1 cellular context compared by ENCODE assay signal in the genomic region with DNA sequence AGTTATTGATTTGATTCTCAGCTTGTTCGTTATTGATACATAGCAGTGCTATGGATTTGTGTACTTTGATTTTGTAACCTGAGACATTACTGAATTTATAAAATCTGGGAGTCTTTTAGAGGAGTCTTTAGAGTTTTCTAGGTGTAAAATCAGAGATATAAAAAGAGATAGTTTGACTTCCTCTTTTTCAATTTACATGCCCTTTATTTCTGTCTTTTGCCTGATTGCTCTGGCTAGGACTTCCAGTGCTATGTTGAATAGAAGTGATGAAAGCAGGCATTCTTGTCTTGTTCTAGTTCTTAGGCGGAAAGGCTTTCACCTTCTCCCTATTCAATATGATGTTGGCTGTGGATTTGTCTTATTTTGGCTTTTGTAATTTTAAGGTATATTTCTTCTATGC.
TF ChIP-seq lines count a peak whose summit lies in the region.

No MANE protein-coding gene starts in this region.

TF ChIP-seq in GM12878, 131 proteins besides CTCF, POLR2A, EP300 and RAD21:
- TF ChIP-seq CBX3 (IDR thresholded peaks at IDR 0.05; ENCODE audit: borderline replicate concordance, low read depth) (no peak), SPI1 (IDR thresholded peaks at IDR 0.05; ENCODE audit: borderline replicate concordance, insufficient read depth, low read depth, low read length) (peak; percentile 56; the same call in 1 of the 2 replicates), NFIC (IDR thresholded peaks at IDR 0.05; ENCODE audit: low read depth, low read length) (no peak)
TF ChIP-seq in GM12878: peak in this region for 1.
